Comparison of ENCODE assay signal across 1 cellular context in the genomic region with DNA sequence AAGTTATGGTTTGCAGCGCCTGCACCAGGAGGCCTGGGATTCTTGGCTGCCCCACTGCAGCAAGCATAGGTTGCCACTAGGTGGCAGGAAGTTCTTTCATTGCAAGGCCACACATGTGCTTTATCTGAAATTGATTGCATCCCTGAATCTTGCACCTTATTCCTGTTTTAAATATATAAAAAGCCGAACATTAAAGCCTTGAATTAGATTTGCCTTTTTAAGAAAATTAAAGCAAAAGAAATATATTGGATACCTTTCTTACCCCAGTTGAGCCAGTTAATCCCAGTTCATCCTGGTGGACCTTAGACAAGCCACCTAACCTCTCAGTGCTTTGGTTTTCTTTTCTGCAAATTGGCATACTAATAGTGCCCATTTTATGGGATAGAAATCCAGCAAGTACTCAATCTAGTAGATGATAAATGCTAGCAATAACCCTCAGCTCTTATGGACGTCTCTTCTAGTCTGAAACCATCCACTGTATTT.
TF ChIP-seq lines count a peak whose summit lies in the region.

No MANE protein-coding gene starts in this region.

TF ChIP-seq in HepG2, 621 proteins besides CTCF, POLR2A, EP300 and RAD21 (continued from another document):
- TF ChIP-seq, protein P1, sequence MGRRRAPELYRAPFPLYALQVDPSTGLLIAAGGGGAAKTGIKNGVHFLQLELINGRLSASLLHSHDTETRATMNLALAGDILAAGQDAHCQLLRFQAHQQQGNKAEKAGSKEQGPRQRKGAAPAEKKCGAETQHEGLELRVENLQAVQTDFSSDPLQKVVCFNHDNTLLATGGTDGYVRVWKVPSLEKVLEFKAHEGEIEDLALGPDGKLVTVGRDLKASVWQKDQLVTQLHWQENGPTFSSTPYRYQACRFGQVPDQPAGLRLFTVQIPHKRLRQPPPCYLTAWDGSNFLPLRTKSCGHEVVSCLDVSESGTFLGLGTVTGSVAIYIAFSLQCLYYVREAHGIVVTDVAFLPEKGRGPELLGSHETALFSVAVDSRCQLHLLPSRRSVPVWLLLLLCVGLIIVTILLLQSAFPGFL (CRISPR knock-in tag; IDR thresholded peaks at IDR 0.05): no peak
- peak; percentile 57 for TF ChIP-seq XRCC5 (optimal IDR thresholded peaks at IDR 0.05; ENCODE audit: low read length)
- TF ChIP-seq, protein P2, sequence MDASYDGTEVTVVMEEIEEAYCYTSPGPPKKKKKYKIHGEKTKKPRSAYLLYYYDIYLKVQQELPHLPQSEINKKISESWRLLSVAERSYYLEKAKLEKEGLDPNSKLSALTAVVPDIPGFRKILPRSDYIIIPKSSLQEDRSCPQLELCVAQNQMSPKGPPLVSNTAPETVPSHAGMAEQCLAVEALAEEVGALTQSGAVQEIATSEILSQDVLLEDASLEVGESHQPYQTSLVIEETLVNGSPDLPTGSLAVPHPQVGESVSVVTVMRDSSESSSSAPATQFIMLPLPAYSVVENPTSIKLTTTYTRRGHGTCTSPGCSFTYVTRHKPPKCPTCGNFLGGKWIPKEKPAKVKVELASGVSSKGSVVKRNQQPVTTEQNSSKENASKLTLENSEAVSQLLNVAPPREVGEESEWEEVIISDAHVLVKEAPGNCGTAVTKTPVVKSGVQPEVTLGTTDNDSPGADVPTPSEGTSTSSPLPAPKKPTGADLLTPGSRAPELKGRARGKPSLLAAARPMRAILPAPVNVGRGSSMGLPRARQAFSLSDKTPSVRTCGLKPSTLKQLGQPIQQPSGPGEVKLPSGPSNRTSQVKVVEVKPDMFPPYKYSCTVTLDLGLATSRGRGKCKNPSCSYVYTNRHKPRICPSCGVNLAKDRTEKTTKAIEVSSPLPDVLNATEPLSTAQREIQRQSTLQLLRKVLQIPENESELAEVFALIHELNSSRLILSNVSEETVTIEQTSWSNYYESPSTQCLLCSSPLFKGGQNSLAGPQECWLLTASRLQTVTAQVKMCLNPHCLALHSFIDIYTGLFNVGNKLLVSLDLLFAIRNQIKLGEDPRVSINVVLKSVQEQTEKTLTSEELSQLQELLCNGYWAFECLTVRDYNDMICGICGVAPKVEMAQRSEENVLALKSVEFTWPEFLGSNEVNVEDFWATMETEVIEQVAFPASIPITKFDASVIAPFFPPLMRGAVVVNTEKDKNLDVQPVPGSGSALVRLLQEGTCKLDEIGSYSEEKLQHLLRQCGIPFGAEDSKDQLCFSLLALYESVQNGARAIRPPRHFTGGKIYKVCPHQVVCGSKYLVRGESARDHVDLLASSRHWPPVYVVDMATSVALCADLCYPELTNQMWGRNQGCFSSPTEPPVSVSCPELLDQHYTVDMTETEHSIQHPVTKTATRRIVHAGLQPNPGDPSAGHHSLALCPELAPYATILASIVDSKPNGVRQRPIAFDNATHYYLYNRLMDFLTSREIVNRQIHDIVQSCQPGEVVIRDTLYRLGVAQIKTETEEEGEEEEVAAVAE (CRISPR knock-in tag; IDR thresholded peaks at IDR 0.05; ENCODE audit: borderline replicate concordance): no peak
- no peak for TF ChIP-seq MEIS1 (CRISPR knock-in tag; IDR thresholded peaks at IDR 0.05; ENCODE audit: borderline replicate concordance)
- TF ChIP-seq, protein P3, sequence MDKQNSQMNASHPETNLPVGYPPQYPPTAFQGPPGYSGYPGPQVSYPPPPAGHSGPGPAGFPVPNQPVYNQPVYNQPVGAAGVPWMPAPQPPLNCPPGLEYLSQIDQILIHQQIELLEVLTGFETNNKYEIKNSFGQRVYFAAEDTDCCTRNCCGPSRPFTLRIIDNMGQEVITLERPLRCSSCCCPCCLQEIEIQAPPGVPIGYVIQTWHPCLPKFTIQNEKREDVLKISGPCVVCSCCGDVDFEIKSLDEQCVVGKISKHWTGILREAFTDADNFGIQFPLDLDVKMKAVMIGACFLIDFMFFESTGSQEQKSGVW (CRISPR knock-in tag; IDR thresholded peaks at IDR 0.05; ENCODE audit: borderline replicate concordance): no peak
- no peak for TF ChIP-seq RNF2 (conservative IDR thresholded peaks at IDR 0.05; ENCODE audit: low read depth)
- TF ChIP-seq, protein P4, sequence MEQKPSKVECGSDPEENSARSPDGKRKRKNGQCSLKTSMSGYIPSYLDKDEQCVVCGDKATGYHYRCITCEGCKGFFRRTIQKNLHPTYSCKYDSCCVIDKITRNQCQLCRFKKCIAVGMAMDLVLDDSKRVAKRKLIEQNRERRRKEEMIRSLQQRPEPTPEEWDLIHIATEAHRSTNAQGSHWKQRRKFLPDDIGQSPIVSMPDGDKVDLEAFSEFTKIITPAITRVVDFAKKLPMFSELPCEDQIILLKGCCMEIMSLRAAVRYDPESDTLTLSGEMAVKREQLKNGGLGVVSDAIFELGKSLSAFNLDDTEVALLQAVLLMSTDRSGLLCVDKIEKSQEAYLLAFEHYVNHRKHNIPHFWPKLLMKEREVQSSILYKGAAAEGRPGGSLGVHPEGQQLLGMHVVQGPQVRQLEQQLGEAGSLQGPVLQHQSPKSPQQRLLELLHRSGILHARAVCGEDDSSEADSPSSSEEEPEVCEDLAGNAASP (CRISPR knock-in tag; IDR thresholded peaks at IDR 0.05; ENCODE audit: borderline replicate concordance): 0 out of 2 replicates have a peak, but pooled peaks have one; percentile 10
- TF ChIP-seq ZFX (CRISPR knock-in tag; IDR thresholded peaks at IDR 0.05; ENCODE audit: low read depth): 0 out of 2 replicates have a peak, but pooled peaks have one; percentile 26
- no peak for TF ChIP-seq ZBTB3 (CRISPR knock-in tag; IDR thresholded peaks at IDR 0.05; ENCODE audit: borderline replicate concordance, low read depth)
- no peak for TF ChIP-seq ZNF530 (CRISPR knock-in tag; IDR thresholded peaks at IDR 0.05; ENCODE audit: low read depth)
- TF ChIP-seq CBFB (CRISPR knock-in tag; IDR thresholded peaks at IDR 0.05): no peak
- no peak for TF ChIP-seq MAFK (conservative IDR thresholded peaks at IDR 0.05 in 1 of 2, IDR thresholded peaks at IDR 0.05 in 1 of 2; ENCODE audit: low read length in 2 of 2)
- TF ChIP-seq HMG20A (CRISPR knock-in tag; IDR thresholded peaks at IDR 0.05; ENCODE audit: borderline replicate concordance): no peak
- no peak for TF ChIP-seq ZNF431 (CRISPR knock-in tag; IDR thresholded peaks at IDR 0.05; ENCODE audit: borderline replicate concordance, low read depth)
- no peak for TF ChIP-seq ZNF136 (CRISPR knock-in tag; IDR thresholded peaks at IDR 0.05; ENCODE audit: low read depth)
- TF ChIP-seq STAG1 (CRISPR knock-in tag; IDR thresholded peaks at IDR 0.05): peak; percentile 80
- TF ChIP-seq NFKB2 (CRISPR knock-in tag; IDR thresholded peaks at IDR 0.05; ENCODE audit: borderline replicate concordance): no peak
- no peak for TF ChIP-seq DMAP1 (CRISPR knock-in tag; IDR thresholded peaks at IDR 0.05)
- 0 out of 2 replicates have a peak, but pooled peaks have one; percentile 24 for TF ChIP-seq SAP130 (CRISPR knock-in tag; IDR thresholded peaks at IDR 0.05; ENCODE audit: low read depth)
- TF ChIP-seq SOX6 (IDR thresholded peaks at IDR 0.05): no peak
- TF ChIP-seq SOX6 (CRISPR knock-in tag; IDR thresholded peaks at IDR 0.05): no peak
- TF ChIP-seq BRCA1 (CRISPR knock-in tag; IDR thresholded peaks at IDR 0.05): no peak
- TF ChIP-seq SMC3 (IDR thresholded peaks at IDR 0.05; ENCODE audit: low read length): peak; percentile 58; the same call in 1 of the 2 replicates
- TF ChIP-seq RORA (CRISPR knock-in tag; IDR thresholded peaks at IDR 0.05): no peak
- TF ChIP-seq, protein P5, sequence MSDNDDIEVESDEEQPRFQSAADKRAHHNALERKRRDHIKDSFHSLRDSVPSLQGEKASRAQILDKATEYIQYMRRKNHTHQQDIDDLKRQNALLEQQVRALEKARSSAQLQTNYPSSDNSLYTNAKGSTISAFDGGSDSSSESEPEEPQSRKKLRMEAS (IDR thresholded peaks at IDR 0.05): peak; percentile 59; the same call in 1 of the 2 replicates
- TF ChIP-seq, protein P6, sequence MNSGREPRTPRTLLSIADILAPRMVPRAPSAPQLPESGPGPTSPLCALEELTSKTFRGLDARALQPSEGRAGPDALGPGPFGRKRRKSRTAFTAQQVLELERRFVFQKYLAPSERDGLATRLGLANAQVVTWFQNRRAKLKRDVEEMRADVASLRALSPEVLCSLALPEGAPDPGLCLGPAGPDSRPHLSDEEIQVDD (CRISPR knock-in tag; IDR thresholded peaks at IDR 0.05; ENCODE audit: borderline replicate concordance): no peak
- TF ChIP-seq ZNF747 (CRISPR knock-in tag; IDR thresholded peaks at IDR 0.05; ENCODE audit: borderline replicate concordance): no peak
- TF ChIP-seq MYC (CRISPR knock-in tag; IDR thresholded peaks at IDR 0.05; ENCODE audit: borderline replicate concordance): 0 out of 2 replicates have a peak, but pooled peaks have one; percentile 39
- no peak for TF ChIP-seq ZSCAN22 (CRISPR knock-in tag; IDR thresholded peaks at IDR 0.05)
- no peak for TF ChIP-seq STAT5B (CRISPR knock-in tag; IDR thresholded peaks at IDR 0.05)
TF ChIP-seq in HepG2: peak in this region for 9.
